ENCODE assay signal across 8 cellular contexts in the genomic region with DNA sequence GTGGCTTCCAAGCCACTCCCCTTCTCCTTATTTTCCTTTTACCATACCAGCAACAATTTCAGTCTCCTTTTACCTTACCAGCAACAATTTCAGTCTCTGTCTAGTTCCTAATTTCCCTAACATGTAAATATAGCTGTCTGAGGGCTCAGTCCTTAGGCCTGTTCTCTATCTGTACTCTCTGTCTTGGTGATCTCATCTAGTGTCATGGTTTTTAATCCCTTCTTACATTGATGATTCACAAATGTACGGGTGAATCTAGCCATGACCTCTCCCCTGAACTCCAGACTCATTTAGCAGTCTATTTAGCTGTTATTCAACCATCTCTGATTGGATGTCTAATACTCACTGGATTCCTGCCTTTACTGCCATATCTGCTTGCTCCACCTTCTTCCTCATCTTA. TPM values are rescaled to one million over a fixed set of nuclear protein-coding genes. Genes with fewer than 3 reads are reported as not detected.
A peak's percentile ranks its signal among the peaks of the same experiment; 100 is the strongest.
DNase-seq lines count a peak whose midpoint lies in the region; ATAC-seq and TF ChIP-seq lines count a peak whose summit lies in the region.

No MANE protein-coding gene starts in this region.

- no peak overlapping the region for H3K4me2 ChIP-seq in fibroblast of lung (ENCODE audit: extremely low read depth, insufficient read depth, low read length)

- no peak overlapping the region for H2AFZ ChIP-seq in fibroblast of lung (ENCODE audit: low read length)

- no peaks in the 10 kb centered on the region for H3K9me3 ChIP-seq in fibroblast of lung (ENCODE audit: control insufficient read depth, insufficient read depth, low read depth, low read length)

- peak; percentile 49 for ATAC-seq in GM21381 (IDR thresholded peaks at IDR 0.05; ENCODE audit: unreplicated experiment)
- ATAC-seq in HG03521 (IDR thresholded peaks at IDR 0.05; ENCODE audit: unreplicated experiment): peak; percentile 42

- TF ChIP-seq CTCF in fibroblast of lung (conservative IDR thresholded peaks at IDR 0.05 in 1 of 2, IDR thresholded peaks at IDR 0.05 in 1 of 2; ENCODE audit: low read depth in 1 of 2, low read length in 2 of 2): no peak

- H3K4me1 ChIP-seq in fibroblast of lung (ENCODE audit: control insufficient read depth, extremely low read depth, insufficient read depth, low read length): peaks cover 18% of the 10 kb centered on the region

- no peak overlapping the region for H3K9ac ChIP-seq in fibroblast of lung (ENCODE audit: insufficient read depth, low read length)

- peak overlapping the region; percentile 5 for H3K27ac ChIP-seq in fibroblast of lung (ENCODE audit: insufficient read depth, low read length)

- peaks cover 13% of the 10 kb centered on the region for H3K79me2 ChIP-seq in fibroblast of lung (ENCODE audit: control insufficient read depth, insufficient read depth, low read length)

- no peak overlapping the region for H3K4me3 ChIP-seq in fibroblast of lung (replicated peaks in 1 of 4; ENCODE audit: control extremely low read depth in 1 of 4, insufficient read depth in 1 of 4, low read depth in 3 of 4, low read length in 4 of 4)

- in situ Hi-C loops in Caki2 (cut with HindIII; ENCODE audit: low pct_unique_long_range_greater_than_20kb, low sequenced_read_pairs): no loop called here

- H4K20me1 ChIP-seq in fibroblast of lung (ENCODE audit: control insufficient read depth, extremely low read depth, insufficient read depth, low read length): no peaks in the 10 kb centered on the region

- H3K36me3 ChIP-seq in fibroblast of lung (ENCODE audit: control insufficient read depth, insufficient read depth, low read length): no peaks in the 10 kb centered on the region

- no peaks in the 10 kb centered on the region for H3K27me3 ChIP-seq in fibroblast of lung (ENCODE audit: control insufficient read depth, insufficient read depth, low read length)

- DNase-seq in Caki2 (ENCODE audit: low read depth) (peak; percentile 77), fibroblast of lung (ENCODE audit: low read depth in 2 of 2) (peak; percentile 66 to 88), COLO668 (lab: John Stamatoyannopoulos, UW; ENCODE audit: unreplicated experiment) (no peak), SHP77 treated with DMSO at 0.1 percent for 48 hours (lab: John Stamatoyannopoulos, UW) (no peak)
- DNase-seq in stimulated activated CD4-positive, alpha-beta T cell treated with anti-CD3 and anti-CD28 coated beads, Interleukin-15, amount 100 ng/mL, for 24 hours: no peak
- no peak for DNase-seq in stimulated activated CD4-positive, alpha-beta T cell treated with anti-CD3 and anti-CD28 coated beads, Interleukin-4, amount 100 ng/mL, for 24 hours

RNA-seq across cellular contexts. Expression of gene IL15, which starts 7.2 kb away (rescaled TPM):
- total RNA-seq in Caki2 (2014; rRNA removed; shearing (Covaris generic); ENCODE audit: low replicate concordance): 17.9 and 27.4 TPM in 2 replicates
- total RNA-seq in fibroblast of lung: 5.9 and 14.9 TPM in 2 replicates
- 5.6 and 10.0 TPM in 2 replicates for polyA plus RNA-seq in fibroblast of lung
- 4.4 and 4.9 TPM in 2 replicates for polyA plus RNA-seq in fibroblast of lung (2012)
- 0.75 and 0.78 TPM in 2 replicates for polyA minus RNA-seq in fibroblast of lung (ENCODE audit: low replicate concordance)

Comparison
In these comparisons a context has a peak if more than half of its experiments do, and no peak if none do; other contexts are left out.
1. DNase-seq: peak in Caki2 (single experiment) and fibroblast of lung (2 of 2); none in stimulated activated CD4-positive, alpha-beta T cell treated with anti-CD3 and anti-CD28 coated beads, Interleukin-15, amount 100 ng/mL, for 24 hours (single experiment), stimulated activated CD4-positive, alpha-beta T cell treated with anti-CD3 and anti-CD28 coated beads, Interleukin-4, amount 100 ng/mL, for 24 hours (single experiment), COLO668 (single experiment) and SHP77 treated with DMSO at 0.1 percent for 48 hours (single experiment).